Comparison of ENCODE assay signal across 37 cellular contexts in genomic region chrX:40805404-40805803, GRCh38.
"Had no signal": no experiment of that assay in that cellular context is flagged by ENCODE, and none has a peak within 500 bp of the region (broad histone marks: within the 10 kb centered on the region; RNA-seq: fewer than 3 reads in every experiment).

No MANE protein-coding gene starts in this region.

- FAIRE-seq: endometrium, endothelial cell of umbilical vein, frontal cortex had no signal

- H3K4me3 Mint-ChIP-seq: activated B cell treated with CpG ODN at 0.5 μM for 24 hours; activated CD8-positive, alpha-beta T cell treated with anti-CD3 and anti-CD28 coated beads for 36 hours; activated naive CD4-positive, alpha-beta T cell treated with anti-CD3 and anti-CD28 coated beads for 36 hours; activated naive CD4-positive, alpha-beta T cell treated with anti-CD3 and anti-CD28 coated beads, Interleukin-2, amount 50 U/mL, for 24 hours; activated naive CD8-positive, alpha-beta T cell treated with anti-CD3 and anti-CD28 coated beads for 36 hours; activated naive CD8-positive, alpha-beta T cell treated with anti-CD3 and anti-CD28 coated beads, Interleukin-2, amount 50 U/mL, for 24 hours; activated T-cell treated with anti-CD3 and anti-CD28 coated beads, Interleukin-2, amount 50 U/mL, for 4 hours; activated T-helper 17 cell treated with anti-CD3 and anti-CD28 coated beads, Interleukin-2, amount 50 U/mL, for 72 hours; brain; T-helper 17 cell; T-helper 2 cell treated with Interferon-gamma antibody and Interleukin-4, amounts not matched to agents 5 μg/mL and 100 μg/mL, for 36 hours had no signal

- H3K9me3 ChIP-seq: adrenal gland, breast epithelium, colonic mucosa had no signal

- H3K9me3 Mint-ChIP-seq: activated B cell treated with CpG ODN at 0.5 μM for 24 hours; activated CD8-positive, alpha-beta T cell treated with anti-CD3 and anti-CD28 coated beads for 36 hours; activated naive CD4-positive, alpha-beta T cell treated with anti-CD3 and anti-CD28 coated beads for 36 hours; activated naive CD4-positive, alpha-beta T cell treated with anti-CD3 and anti-CD28 coated beads, Interleukin-2, amount 50 U/mL, for 24 hours; activated naive CD8-positive, alpha-beta T cell treated with anti-CD3 and anti-CD28 coated beads for 36 hours; activated naive CD8-positive, alpha-beta T cell treated with anti-CD3 and anti-CD28 coated beads, Interleukin-2, amount 50 U/mL, for 24 hours; activated T-cell treated with anti-CD3 and anti-CD28 coated beads, Interleukin-2, amount 50 U/mL, for 4 hours; activated T-helper 17 cell treated with anti-CD3 and anti-CD28 coated beads, Interleukin-2, amount 50 U/mL, for 72 hours; brain; T-helper 2 cell treated with Interferon-gamma antibody and Interleukin-4, amounts not matched to agents 5 μg/mL and 100 μg/mL, for 36 hours had no signal

- H3K4me3 ChIP-seq: adrenal gland, breast epithelium, cardiac muscle cell, colonic mucosa had no signal

- H3K36me3 Mint-ChIP-seq: activated naive CD4-positive, alpha-beta T cell treated with anti-CD3 and anti-CD28 coated beads, Interleukin-2, amount 50 U/mL, for 24 hours; activated naive CD8-positive, alpha-beta T cell treated with anti-CD3 and anti-CD28 coated beads for 36 hours; brain had no signal

- H3K4me1 ChIP-seq: adrenal gland, breast epithelium, colonic mucosa had no signal

- DNase-seq: activated B cell treated with CpG ODN at 0.5 μM for 24 hours; activated CD4-positive, alpha-beta T cell treated with anti-CD3 and anti-CD28 coated beads for 48 hours; activated CD4-positive, alpha-beta T cell treated with anti-CD3 and anti-CD28 coated beads, Interleukin-2, amount 50 U/mL, for 1 hour; activated CD4-positive, alpha-beta T cell treated with anti-CD3 and anti-CD28 coated beads, Interleukin-2, amount 50 U/mL, for 48 hours; activated CD8-positive, alpha-beta memory T cell treated with anti-CD3 and anti-CD28 coated beads for 24 hours; activated CD8-positive, alpha-beta T cell treated with anti-CD3 and anti-CD28 coated beads for 36 hours; activated effector memory CD4-positive, alpha-beta T cell treated with Interleukin-2 at 50 U/mL for 16 hours; activated gamma-delta T cell treated with Interleukin-2 at 50 U/mL for 16 hours; activated naive CD4-positive, alpha-beta T cell treated with anti-CD3 and anti-CD28 coated beads for 36 hours; activated naive CD8-positive, alpha-beta T cell treated with anti-CD3 and anti-CD28 coated beads for 36 hours; activated naive CD8-positive, alpha-beta T cell treated with anti-CD3 and anti-CD28 coated beads, Interleukin-2, amount 50 U/mL, for 24 hours; activated T-cell treated with anti-CD3 and anti-CD28 coated beads, Interleukin-2, amount 50 U/mL, for 4 hours; adrenal gland; amygdala; aorta; central memory CD4-positive, alpha-beta T cell; cerebellar nuclear complex; colonic mucosa; effector CD8-positive, alpha-beta T cell; foreskin fibroblast; head of caudate nucleus; T-helper 1 cell; T-helper 17 cell; T1000; WERI-Rb-1 had no signal

- H3K27me3 ChIP-seq: cardiac muscle cell, colonic mucosa had no signal

- H3K36me3 ChIP-seq: adrenal gland, breast epithelium, cardiac muscle cell, colonic mucosa, WERI-Rb-1 had no signal

- H3K27me3 Mint-ChIP-seq: activated B cell treated with CpG ODN at 0.5 μM for 24 hours; activated CD8-positive, alpha-beta T cell treated with anti-CD3 and anti-CD28 coated beads for 36 hours; activated naive CD4-positive, alpha-beta T cell treated with anti-CD3 and anti-CD28 coated beads, Interleukin-2, amount 50 U/mL, for 24 hours; activated naive CD8-positive, alpha-beta T cell treated with anti-CD3 and anti-CD28 coated beads for 36 hours; activated naive CD8-positive, alpha-beta T cell treated with anti-CD3 and anti-CD28 coated beads, Interleukin-2, amount 50 U/mL, for 24 hours; activated T-helper 17 cell treated with anti-CD3 and anti-CD28 coated beads, Interleukin-2, amount 50 U/mL, for 72 hours; T-helper 17 cell had no signal

- H3K4me1 Mint-ChIP-seq: activated B cell treated with CpG ODN at 0.5 μM for 24 hours; activated naive CD4-positive, alpha-beta T cell treated with anti-CD3 and anti-CD28 coated beads, Interleukin-2, amount 50 U/mL, for 24 hours; activated naive CD8-positive, alpha-beta T cell treated with anti-CD3 and anti-CD28 coated beads for 36 hours; activated naive CD8-positive, alpha-beta T cell treated with anti-CD3 and anti-CD28 coated beads, Interleukin-2, amount 50 U/mL, for 24 hours; brain had no signal

- H3K27ac Mint-ChIP-seq: activated B cell treated with CpG ODN at 0.5 μM for 24 hours; activated CD8-positive, alpha-beta T cell treated with anti-CD3 and anti-CD28 coated beads for 36 hours; activated naive CD4-positive, alpha-beta T cell treated with anti-CD3 and anti-CD28 coated beads for 36 hours; activated naive CD4-positive, alpha-beta T cell treated with anti-CD3 and anti-CD28 coated beads, Interleukin-2, amount 50 U/mL, for 24 hours; activated naive CD8-positive, alpha-beta T cell treated with anti-CD3 and anti-CD28 coated beads for 36 hours; activated naive CD8-positive, alpha-beta T cell treated with anti-CD3 and anti-CD28 coated beads, Interleukin-2, amount 50 U/mL, for 24 hours; activated T-helper 17 cell treated with anti-CD3 and anti-CD28 coated beads, Interleukin-2, amount 50 U/mL, for 72 hours; brain; T-helper 17 cell; T-helper 2 cell treated with Interferon-gamma antibody and Interleukin-4, amounts not matched to agents 5 μg/mL and 100 μg/mL, for 36 hours had no signal

- ATAC-seq: activated CD4-positive, CD25-positive, alpha-beta regulatory T cell treated with anti-CD3 and anti-CD28 coated beads, Interleukin-2, amount 50 U/mL, for 24 hours; activated CD8-positive, alpha-beta T cell treated with anti-CD3 and anti-CD28 coated beads for 36 hours; activated naive CD8-positive, alpha-beta T cell treated with anti-CD3 and anti-CD28 coated beads, Interleukin-2, amount 50 U/mL, for 24 hours; activated T-cell treated with anti-CD3 and anti-CD28 coated beads, Interleukin-2, amount 50 U/mL, for 4 hours; activated T-helper 17 cell treated with anti-CD3 and anti-CD28 coated beads, Interleukin-2, amount 50 U/mL, for 72 hours; esophagus mucosa; T-helper 17 cell had no signal

- H3K27ac ChIP-seq: adrenal gland, breast epithelium, cardiac muscle cell, colonic mucosa, epithelial cell of prostate, WERI-Rb-1 had no signal
